In genomic region chr16:50153648-50154368, GRCh38 we compare ENCODE assay signal across 8 cellular contexts. TPM values are rescaled to one million over a fixed set of nuclear protein-coding genes. Genes with fewer than 3 reads are reported as not detected.
DNase-seq lines count a peak whose midpoint lies in the region; ATAC-seq and TF ChIP-seq lines count a peak whose summit lies in the region.

No MANE protein-coding gene starts in this region.

- H3K4me1 ChIP-seq in urinary bladder (ENCODE audit: insufficient read depth) = peaks cover 5% of the 10 kb centered on the region

- H3K36me3 Mint-ChIP-seq in naive B cell = no peaks in the 10 kb centered on the region

- H3K4me3 ChIP-seq in epithelial cell of proximal tubule (ENCODE audit: low read depth, low read length) = peak overlapping the region; percentile 83
- peak overlapping the region; percentile 99 for H3K4me3 ChIP-seq in urinary bladder (ENCODE audit: low read depth, low read length)

- H3K4me1 Mint-ChIP-seq in naive B cell = peaks cover 28 to 43% (median 39%) of the 10 kb centered on the region in 3 donors

- peak; percentile 19 for ATAC-seq in GM19035 (IDR thresholded peaks at IDR 0.05; ENCODE audit: unreplicated experiment)
- peak; percentile 12 for ATAC-seq in HG03280 (IDR thresholded peaks at IDR 0.05; ENCODE audit: unreplicated experiment)
- no peak for ATAC-seq in naive B cell (ENCODE audit: low read depth in 2 of 2)

- peak; percentile 48 for DNase-seq in AG20443 (ENCODE audit: low spot score)
- no peak for DNase-seq in epithelial cell of proximal tubule (ENCODE audit: low read depth)
- no peak for DNase-seq in naive B cell
- no peak for DNase-seq in middle frontal gyrus (ENCODE audit: extremely low spot score, low spot score)

- no peaks in the 10 kb centered on the region for H3K27me3 Mint-ChIP-seq in naive B cell

- no peaks in the 10 kb centered on the region for H3K9me3 Mint-ChIP-seq in naive B cell

- no peaks in the 10 kb centered on the region for H3K36me3 ChIP-seq in urinary bladder (ENCODE audit: insufficient read depth)

- WGBS in urinary bladder = under 1% methylated on average over 80 of the region's 80 CpGs

- H3K27ac ChIP-seq in VCaP (peak overlapping the region; percentile 87), urinary bladder (ENCODE audit: low read depth) (peak overlapping the region; percentile 76)

- TF ChIP-seq CTCF in VCaP (conservative IDR thresholded peaks at IDR 0.05) (no peak), epithelial cell of proximal tubule (conservative IDR thresholded peaks at IDR 0.05; ENCODE audit: low read depth, low read length) (no peak)

- H3K4me3 Mint-ChIP-seq in naive B cell = peak overlapping the region; percentile 82 to 95 (median 90)

- H3K27ac Mint-ChIP-seq in naive B cell = peak overlapping the region in 3 of 6 donors; percentile 71 to 80 (median 77)

RNA-seq across cellular contexts. Expression of gene TENT4B, which starts 0.7 kb away (rescaled TPM):
- total RNA-seq in epithelial cell of proximal tubule = 7.7 and 9.4 TPM in 2 replicates
- 1 to 10 TPM; 3.3 to 8.5 (median 4.6) TPM for polyA plus RNA-seq in naive B cell (ENCODE audit: low read depth in 6 of 6)
- total RNA-seq in urinary bladder = 19.4 TPM
- polyA plus RNA-seq in urinary bladder = 9.0 TPM

Comparison
In these comparisons a context has a peak if more than half of its experiments do, and no peak if none do; other contexts are left out.
1. ATAC-seq: peak in GM19035 (single experiment) and HG03280 (single experiment); none in naive B cell (0 of 2).